Comparison of ENCODE assay signal across 10 cellular contexts in the genomic region with DNA sequence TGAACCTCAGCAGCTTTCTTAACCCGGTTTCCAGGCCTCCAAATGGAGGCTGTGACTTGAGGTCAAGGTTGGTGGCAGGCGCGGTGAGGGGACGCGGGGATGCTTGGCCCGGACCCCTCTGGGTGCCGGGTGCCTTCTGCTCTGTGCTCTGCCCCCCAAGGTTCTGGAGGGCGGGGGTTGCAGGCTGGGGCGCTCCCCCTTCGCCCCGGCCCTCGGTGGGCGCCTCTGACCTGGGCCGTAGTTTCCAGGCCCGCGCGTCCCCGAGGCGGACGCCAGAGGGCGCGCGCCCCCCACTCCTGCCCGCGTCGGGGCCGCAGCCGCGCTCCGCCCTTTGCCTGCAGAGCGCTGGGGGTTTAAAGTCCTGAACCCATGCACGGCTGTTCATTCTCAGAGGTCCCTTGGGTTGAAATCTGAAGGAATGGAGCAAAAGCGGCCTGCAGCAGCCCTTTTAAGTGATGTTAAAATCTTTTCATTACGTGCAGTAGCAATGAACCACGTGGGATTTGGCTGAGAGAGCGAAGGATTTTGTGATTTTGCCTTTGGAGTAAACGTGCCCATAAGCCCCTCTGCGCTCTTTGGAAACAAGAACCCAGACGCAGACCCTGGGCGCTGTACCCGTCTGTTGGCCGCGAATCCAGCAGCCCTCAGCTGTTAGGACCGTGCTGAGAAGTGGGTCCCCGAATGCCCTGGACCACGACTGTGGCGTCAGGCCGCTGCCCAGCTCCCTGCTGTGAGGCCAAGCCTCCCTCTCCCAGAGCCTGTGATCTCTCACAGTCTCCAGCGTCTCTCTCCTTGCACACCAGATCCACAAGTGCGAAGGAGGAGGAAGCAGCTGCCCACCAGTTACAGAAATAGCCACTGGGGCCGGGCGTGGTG.
DNase-seq lines count a peak whose midpoint lies in the region; ATAC-seq and TF ChIP-seq lines count a peak whose summit lies in the region.
"Had no signal": no experiment of that assay in that cellular context is flagged by ENCODE, and none has a peak within 500 bp of the region (broad histone marks: within the 10 kb centered on the region; RNA-seq: fewer than 3 reads in every experiment).

No MANE protein-coding gene starts in this region.

- TF ChIP-seq CTCF in epithelial cell of proximal tubule (conservative IDR thresholded peaks at IDR 0.05; ENCODE audit: low read depth, low read length): peak; percentile 66
- TF ChIP-seq CTCF in neural crest cell (conservative IDR thresholded peaks at IDR 0.05): peak; percentile 91

- DNase-seq in NCI-H146 (lab: John Stamatoyannopoulos, UW) (peak; percentile 21), NCI-H146 treated with DMSO at 0.1 percent for 48 hours (lab: John Stamatoyannopoulos, UW; ENCODE audit: unreplicated experiment) (no peak), NCI-H774 (lab: John Stamatoyannopoulos, UW) (peak; percentile 2), epithelial cell of proximal tubule (ENCODE audit: low read depth) (no peak), neural crest cell (ENCODE audit: low read depth, low spot score) (peak; percentile 65), NCI-H2196 treated with DMSO at 0.1 percent for 48 hours (lab: John Stamatoyannopoulos, UW; ENCODE audit: unreplicated experiment) (no peak), dedifferentiated amniotic fluid mesenchymal stem cell (ENCODE audit: extremely low spot score) (no peak)

- peak; percentile 63 for ATAC-seq in GM21619 (IDR thresholded peaks at IDR 0.05; ENCODE audit: unreplicated experiment)

- no peaks in the 10 kb centered on the region for H3K36me3 Mint-ChIP-seq in neural crest cell (ENCODE audit: low read depth)

- H3K4me3 Mint-ChIP-seq in neural crest cell: no peak overlapping the region

- no peak overlapping the region for H3K27ac Mint-ChIP-seq in neural crest cell (ENCODE audit: unreplicated experiment)
- H3K27ac Mint-ChIP-seq: naive thymus-derived CD8-positive, alpha-beta T cell had no signal

- H3K4me1 Mint-ChIP-seq in neural crest cell: no peaks in the 10 kb centered on the region

- H3K9me3 Mint-ChIP-seq in neural crest cell: no peaks in the 10 kb centered on the region

- no peak overlapping the region for H3K4me3 ChIP-seq in epithelial cell of proximal tubule (ENCODE audit: low read depth, low read length)
- H3K4me3 ChIP-seq: BLaER1 had no signal

- H3K27me3 Mint-ChIP-seq in neural crest cell (ENCODE audit: low read depth): no peaks in the 10 kb centered on the region

Comparison
In these comparisons a context has a peak if more than half of its experiments do, and no peak if none do; other contexts are left out.
1. DNase-seq: peak in NCI-H146 (single experiment), NCI-H774 (single experiment) and neural crest cell (single experiment); none in NCI-H146 treated with DMSO at 0.1 percent for 48 hours (single experiment), epithelial cell of proximal tubule (single experiment), NCI-H2196 treated with DMSO at 0.1 percent for 48 hours (single experiment) and dedifferentiated amniotic fluid mesenchymal stem cell (single experiment).